ENCODE assay signal across 11 cellular contexts in the genomic region with DNA sequence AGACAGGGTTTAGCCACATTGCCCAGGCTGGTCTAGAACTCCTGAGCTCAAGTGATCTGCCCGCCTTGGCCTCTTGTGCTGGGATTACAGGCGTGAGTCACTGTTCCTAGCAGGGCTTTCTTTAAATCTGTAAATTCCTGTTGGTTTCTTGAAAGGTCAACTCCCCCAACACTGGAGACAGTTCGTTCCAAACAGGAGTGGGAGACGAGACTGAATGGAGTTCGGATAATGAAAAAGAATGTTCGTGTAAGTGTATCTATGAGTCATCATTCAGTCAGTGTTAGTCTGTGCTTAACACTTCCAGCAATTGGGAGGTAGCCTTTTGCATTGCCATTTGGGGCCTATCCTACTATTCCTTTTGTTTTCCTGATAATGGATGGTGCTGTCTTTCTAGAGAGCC. TPM values are rescaled to one million over a fixed set of nuclear protein-coding genes. Genes with fewer than 3 reads are reported as not detected.
DNase-seq lines count a peak whose midpoint lies in the region; ATAC-seq, FAIRE-seq and TF ChIP-seq lines count a peak whose summit lies in the region.
"Had no signal": no experiment of that assay in that cellular context is flagged by ENCODE, and none has a peak within 500 bp of the region (broad histone marks: within the 10 kb centered on the region; RNA-seq: fewer than 3 reads in every experiment).

No MANE protein-coding gene starts in this region.

- H3K36me3 Mint-ChIP-seq in astrocyte (ENCODE audit: low read depth, unreplicated experiment) = peaks cover 13% of the 10 kb centered on the region
- peaks cover 0 to 61% (median 28%) of the 10 kb centered on the region in 5 donors for H3K36me3 Mint-ChIP-seq in naive thymus-derived CD4-positive, alpha-beta T cell

- no peaks in the 10 kb centered on the region for H3K79me2 ChIP-seq in astrocyte (ENCODE audit: insufficient read depth, low read length)
- no peaks in the 10 kb centered on the region for H3K79me2 ChIP-seq in keratinocyte (ENCODE audit: control insufficient read depth, insufficient read depth, low read length)

- peaks cover 19% of the 10 kb centered on the region for H3K4me1 ChIP-seq in cardiac muscle cell (ENCODE audit: low read depth)
- H3K4me1 ChIP-seq in astrocyte (ENCODE audit: insufficient read depth, low read length) = peaks cover 18% of the 10 kb centered on the region
- H3K4me1 ChIP-seq in keratinocyte (ENCODE audit: control insufficient read depth, extremely low read depth, insufficient read depth, low read length) = peaks cover 17% of the 10 kb centered on the region
- H3K4me1 ChIP-seq in vagina = peaks cover 8% of the 10 kb centered on the region
- peaks cover 0 to 30% of the 10 kb centered on the region in 2 donors for H3K4me1 ChIP-seq in naive thymus-derived CD4-positive, alpha-beta T cell (ENCODE audit: control insufficient read depth in 2 of 2, insufficient read depth in 2 of 2, low read length in 2 of 2)
- H3K4me1 ChIP-seq: BLaER1 treated with 17β-estradiol and CSF1 and Interleukin-3, amounts not matched to agents 10 nM and 100 nM had no signal

- H3K9ac ChIP-seq in astrocyte (ENCODE audit: low read length) = peak overlapping the region; percentile 47
- H3K9ac ChIP-seq in keratinocyte (ENCODE audit: control insufficient read depth, extremely low read depth, insufficient read depth, low read length) = no peak overlapping the region
- H3K9ac ChIP-seq: BLaER1 treated with 17β-estradiol and CSF1 and Interleukin-3, amounts not matched to agents 10 nM and 100 nM had no signal

- no peak overlapping the region for H2AFZ ChIP-seq in astrocyte (ENCODE audit: low read depth, low read length)
- H2AFZ ChIP-seq in keratinocyte (ENCODE audit: control insufficient read depth, low read length) = peak overlapping the region; percentile 20

- no peaks in the 10 kb centered on the region for H3K9me3 ChIP-seq in cardiac muscle cell (ENCODE audit: low read depth)
- no peaks in the 10 kb centered on the region for H3K9me3 ChIP-seq in astrocyte (ENCODE audit: insufficient read depth, low read depth, low read length)
- no peaks in the 10 kb centered on the region for H3K9me3 ChIP-seq in keratinocyte (ENCODE audit: control insufficient read depth, low read depth, low read length)
- no peaks in the 10 kb centered on the region for H3K9me3 ChIP-seq in vagina
- H3K9me3 ChIP-seq in naive thymus-derived CD4-positive, alpha-beta T cell (ENCODE audit: control insufficient read depth in 2 of 3, low read length in 3 of 3) = no peaks in the 10 kb centered on the region
- H3K9me3 ChIP-seq: BLaER1 treated with 17β-estradiol and CSF1 and Interleukin-3, amounts not matched to agents 10 nM and 100 nM had no signal

- H3K4me2 ChIP-seq in astrocyte (ENCODE audit: low read length) (peak overlapping the region; percentile 61), keratinocyte (ENCODE audit: control insufficient read depth, extremely low read depth, insufficient read depth, low read depth, low read length) (peak overlapping the region; percentile 69)
- H3K4me2 ChIP-seq: BLaER1 treated with 17β-estradiol and CSF1 and Interleukin-3, amounts not matched to agents 10 nM and 100 nM had no signal

- no peaks in the 10 kb centered on the region for H3K9me1 ChIP-seq in keratinocyte (ENCODE audit: control insufficient read depth, extremely low read depth, insufficient read depth, low read length)

- FAIRE-seq in astrocyte (lab: Jason Lieb, UNC) (peak; percentile 99), keratinocyte (lab: Jason Lieb, UNC) (peak; percentile 88)

- H4K20me1 ChIP-seq in astrocyte (ENCODE audit: insufficient read depth, low read length) = peaks cover 3% of the 10 kb centered on the region
- peaks cover 2% of the 10 kb centered on the region for H4K20me1 ChIP-seq in keratinocyte (ENCODE audit: control insufficient read depth, extremely low read depth, insufficient read depth, low read length)
- H4K20me1 ChIP-seq: BLaER1 treated with 17β-estradiol and CSF1 and Interleukin-3, amounts not matched to agents 10 nM and 100 nM had no signal

- H3K4me1 Mint-ChIP-seq in astrocyte (ENCODE audit: low read depth, unreplicated experiment) = peaks cover 27% of the 10 kb centered on the region
- peaks cover 3 to 13% (median 7%) of the 10 kb centered on the region in 7 donors for H3K4me1 Mint-ChIP-seq in naive thymus-derived CD4-positive, alpha-beta T cell

- H3K27me3 ChIP-seq in cardiac muscle cell (no peaks in the 10 kb centered on the region), astrocyte (ENCODE audit: insufficient read depth, low read length) (no peaks in the 10 kb centered on the region), keratinocyte (ENCODE audit: control insufficient read depth, extremely low read depth, insufficient read depth, low read length) (no peaks in the 10 kb centered on the region), vagina (no peaks in the 10 kb centered on the region)
- H3K27me3 ChIP-seq in naive thymus-derived CD4-positive, alpha-beta T cell (ENCODE audit: control insufficient read depth in 2 of 2, insufficient read depth in 2 of 2, low read length in 2 of 2) = no peaks in the 10 kb centered on the region
- H3K27me3 ChIP-seq: BLaER1 treated with 17β-estradiol and CSF1 and Interleukin-3, amounts not matched to agents 10 nM and 100 nM had no signal

- H3K27ac ChIP-seq in cardiac muscle cell = peak overlapping the region; percentile 54
- peak overlapping the region; percentile 84 for H3K27ac ChIP-seq in astrocyte (ENCODE audit: low read depth, low read length)
- H3K27ac ChIP-seq in keratinocyte (ENCODE audit: control insufficient read depth, insufficient read depth, low read length) = peak overlapping the region; percentile 70
- H3K27ac ChIP-seq in vagina = peak overlapping the region; percentile 19
- H3K27ac ChIP-seq in naive thymus-derived CD4-positive, alpha-beta T cell (ENCODE audit: low read depth, low read length) = no peak overlapping the region
- H3K27ac ChIP-seq: BLaER1 treated with 17β-estradiol and CSF1 and Interleukin-3, amounts not matched to agents 10 nM and 100 nM had no signal

- TF ChIP-seq POLR2A in vagina (IDR thresholded peaks at IDR 0.05) = no peak

- peak overlapping the region; percentile 60 for H3K27ac Mint-ChIP-seq in astrocyte (ENCODE audit: unreplicated experiment)
- H3K27ac Mint-ChIP-seq in naive thymus-derived CD4-positive, alpha-beta T cell = no peak overlapping the region

- no peak for TF ChIP-seq CTCF in cardiac muscle cell (IDR thresholded peaks at IDR 0.05; ENCODE audit: low read depth, low read length)
- no peak for TF ChIP-seq CTCF in astrocyte (IDR thresholded peaks at IDR 0.05; ENCODE audit: insufficient read depth, low read depth, low read length)
- no peak for TF ChIP-seq CTCF in keratinocyte (optimal IDR thresholded peaks at IDR 0.05 in 1 of 3, IDR thresholded peaks at IDR 0.05 in 1 of 3, conservative IDR thresholded peaks at IDR 0.05 in 1 of 3; ENCODE audit: extremely low read depth in 1 of 3, insufficient read depth in 2 of 3, low read length in 3 of 3)
- no peak for TF ChIP-seq CTCF in vagina (IDR thresholded peaks at IDR 0.05)

- peak in 1 of 2 donors; percentile 98 for DNase-seq in cardiac muscle cell (ENCODE audit: low read depth in 1 of 2, low spot score in 1 of 2)
- DNase-seq in Right ventricle myocardium inferior (ENCODE audit: missing footprints) = no peak
- DNase-seq in astrocyte (ENCODE audit: low read depth) = peak; percentile 99
- DNase-seq in keratinocyte (ENCODE audit: low read depth, low spot score) = peak; percentile 56
- DNase-seq in vagina (ENCODE audit: extremely low spot score in 2 of 2) = peak in 1 of 2 donors; percentile 91
- no peak for DNase-seq in NCI-H524 treated with DMSO at 0.1 percent for 48 hours (lab: John Stamatoyannopoulos, UW)
- no peak for DNase-seq in naive thymus-derived CD4-positive, alpha-beta T cell
- no peak for DNase-seq in central memory CD4-positive, alpha-beta T cell
- DNase-seq: activated CD4-positive, alpha-beta T cell treated with anti-CD3 and anti-CD28 coated beads for 48 hours; Kasumi-1 had no signal

- H3K4me3 Mint-ChIP-seq in astrocyte (ENCODE audit: unreplicated experiment) = peak overlapping the region; percentile 4
- no peak overlapping the region for H3K4me3 Mint-ChIP-seq in naive thymus-derived CD4-positive, alpha-beta T cell

- CTCF ChIA-PET in naive thymus-derived CD4-positive, alpha-beta T cell (lab: Charles Lee) = no interaction called here

- H3K4me3 ChIP-seq in cardiac muscle cell (no peak overlapping the region), astrocyte (ENCODE audit: insufficient read depth, low read depth, low read length) (no peak overlapping the region), keratinocyte (ENCODE audit: control insufficient read depth in 2 of 3, extremely low read depth in 1 of 3, insufficient read depth in 2 of 3, low read depth in 1 of 3, low read length in 3 of 3) (peak overlapping the region in 1 of 3 experiments; percentile 11), vagina (no peak overlapping the region)
- H3K4me3 ChIP-seq in naive thymus-derived CD4-positive, alpha-beta T cell (ENCODE audit: low read length) = no peak overlapping the region
- H3K4me3 ChIP-seq: BLaER1 treated with 17β-estradiol and CSF1 and Interleukin-3, amounts not matched to agents 10 nM and 100 nM had no signal

- H3K9me3 Mint-ChIP-seq in astrocyte (ENCODE audit: unreplicated experiment) = no peaks in the 10 kb centered on the region
- H3K9me3 Mint-ChIP-seq in naive thymus-derived CD4-positive, alpha-beta T cell = no peaks in the 10 kb centered on the region

- no peaks in the 10 kb centered on the region for H3K27me3 Mint-ChIP-seq in astrocyte (ENCODE audit: low read depth, unreplicated experiment)
- H3K27me3 Mint-ChIP-seq in naive thymus-derived CD4-positive, alpha-beta T cell = no peaks in the 10 kb centered on the region

- intact Hi-C loops in Right ventricle myocardium inferior (cut with DNase I) (no loop called here), vagina (cut with DNase I) (no loop called here)
- intact Hi-C loops in naive thymus-derived CD4-positive, alpha-beta T cell (cut with micrococcal nuclease) = no loop called here

- POLR2A ChIA-PET in naive thymus-derived CD4-positive, alpha-beta T cell (lab: Charles Lee) = no interaction called here

- no peak for ATAC-seq in Right ventricle myocardium inferior
- no peak for ATAC-seq in naive thymus-derived CD4-positive, alpha-beta T cell

- dilution Hi-C loops in keratinocyte (cut with MboI; ENCODE audit: extremely low pct_ligation_motif_present, low sequenced_read_pairs) = no loop called here

- peaks cover 33% of the 10 kb centered on the region for H3K36me3 ChIP-seq in cardiac muscle cell
- peaks cover 12% of the 10 kb centered on the region for H3K36me3 ChIP-seq in astrocyte (ENCODE audit: insufficient read depth, low read length)
- H3K36me3 ChIP-seq in keratinocyte (ENCODE audit: control insufficient read depth in 2 of 2, extremely low read depth in 1 of 2, insufficient read depth in 2 of 2, low read length in 2 of 2) = peaks cover 5 to 10% of the 10 kb centered on the region in 2 experiments
- H3K36me3 ChIP-seq in vagina = peaks cover 5 to 44% of the 10 kb centered on the region in 2 donors
- H3K36me3 ChIP-seq in naive thymus-derived CD4-positive, alpha-beta T cell (ENCODE audit: control insufficient read depth in 2 of 3, insufficient read depth in 3 of 3, low read length in 3 of 3) = peaks cover 0 to 60% (median 8%) of the 10 kb centered on the region in 3 experiments

RNA-seq across cellular contexts. Expression of gene BACE1-AS, which starts 10.0 kb away (rescaled TPM):
- total RNA-seq in cardiac muscle cell (7.7 and 12.9 TPM in 2 replicates), Right ventricle myocardium inferior (7.7 TPM), astrocyte (6.7 and 6.8 TPM in 2 replicates), vagina (10.6 TPM)
- polyA plus RNA-seq in cardiac muscle cell (6.4 and 10.4 TPM in 2 replicates), keratinocyte (2.2 to 3.6 TPM (median 2.3 TPM) in 3 replicates)
- 0.50 TPM for polyA plus RNA-seq in keratinocyte (2011; ENCODE audit: low read depth)
- polyA plus RNA-seq in keratinocyte (2011; cell fraction: cytosol; rRNA removed) = 2.2 and 3.3 TPM in 2 replicates
- 9.0 and 10.7 TPM in 2 replicates for polyA plus RNA-seq in keratinocyte (2011; cell fraction: nucleus; rRNA removed)
- 1.6 and 3.8 TPM in 2 replicates for polyA plus RNA-seq in keratinocyte (2012; ENCODE audit: low replicate concordance)
- 5.3 to 7.6 TPM (median 7.5 TPM) in 3 replicates for polyA minus RNA-seq in keratinocyte
- 1.7 TPM for polyA minus RNA-seq in keratinocyte (2011; cell fraction: cytosol; rRNA and poly(A)+ RNA removed)
- polyA minus RNA-seq in keratinocyte (2011; cell fraction: nucleus; rRNA and poly(A)+ RNA removed) = 3.1 and 6.8 TPM in 2 replicates
- 10 to 100 TPM in 2 of 5 experiments, 1 to 10 TPM in 3; 4.2 to 13.2 (median 7.7) TPM for total RNA-seq in naive thymus-derived CD4-positive, alpha-beta T cell
- polyA plus RNA-seq in naive thymus-derived CD4-positive, alpha-beta T cell = 1 to 10 TPM in 1 of 2 donors, under 1 TPM in 1; 0.82 to 1.5 TPM

RNA-seq across cellular contexts. Expression of gene BACE1, which starts 34.9 kb away (rescaled TPM):
- total RNA-seq in cardiac muscle cell (25.3 and 25.9 TPM in 2 replicates), Right ventricle myocardium inferior (10.7 TPM), astrocyte (32.6 and 37.2 TPM in 2 replicates), vagina (25.8 TPM)
- polyA plus RNA-seq in cardiac muscle cell (9.8 and 13.4 TPM in 2 replicates), keratinocyte (7.4 to 15.1 TPM (median 8.5 TPM) in 3 replicates)
- polyA plus RNA-seq in keratinocyte (2011; ENCODE audit: low read depth) = 5.8 TPM
- 9.1 and 11.1 TPM in 2 replicates for polyA plus RNA-seq in keratinocyte (2011; cell fraction: cytosol; rRNA removed)
- polyA plus RNA-seq in keratinocyte (2011; cell fraction: nucleus; rRNA removed) = 14.8 and 18.0 TPM in 2 replicates
- 10.1 and 12.2 TPM in 2 replicates for polyA plus RNA-seq in keratinocyte (2012; ENCODE audit: low replicate concordance)
- 26.7 to 55.4 TPM (median 27.6 TPM) in 3 replicates for polyA minus RNA-seq in keratinocyte
- 9.0 TPM for polyA minus RNA-seq in keratinocyte (2011; cell fraction: cytosol; rRNA and poly(A)+ RNA removed)
- polyA minus RNA-seq in keratinocyte (2011; cell fraction: nucleus; rRNA and poly(A)+ RNA removed) = 7.0 and 12.9 TPM in 2 replicates
- total RNA-seq in naive thymus-derived CD4-positive, alpha-beta T cell = 1 to 10 TPM in 1 of 5 experiments, under 1 TPM in 4; 0.27 to 2.0 (median 0.34) TPM
- polyA plus RNA-seq in naive thymus-derived CD4-positive, alpha-beta T cell = under 1 TPM; 0.23 to 0.37 TPM

RNA-seq across cellular contexts. Expression of gene CEP164, which starts 46.5 kb away (rescaled TPM):
- 16.8 and 31.8 TPM in 2 replicates for total RNA-seq in cardiac muscle cell
- 22.6 and 28.0 TPM in 2 replicates for polyA plus RNA-seq in cardiac muscle cell
- 4.7 TPM for total RNA-seq in Right ventricle myocardium inferior
- total RNA-seq in astrocyte = 36.1 and 40.5 TPM in 2 replicates
- polyA plus RNA-seq in keratinocyte = 14.9 to 16.6 TPM (median 15.1 TPM) in 3 replicates
- polyA plus RNA-seq in keratinocyte (2011; ENCODE audit: low read depth) = 13.7 TPM
- polyA plus RNA-seq in keratinocyte (2011; cell fraction: cytosol; rRNA removed) = 7.7 and 9.6 TPM in 2 replicates
- polyA plus RNA-seq in keratinocyte (2011; cell fraction: nucleus; rRNA removed) = 53.5 and 66.3 TPM in 2 replicates
- 16.9 and 18.3 TPM in 2 replicates for polyA plus RNA-seq in keratinocyte (2012; ENCODE audit: low replicate concordance)
- 18.2 to 30.3 TPM (median 24.9 TPM) in 3 replicates for polyA minus RNA-seq in keratinocyte
- 11.7 TPM for polyA minus RNA-seq in keratinocyte (2011; cell fraction: cytosol; rRNA and poly(A)+ RNA removed)
- 20.0 and 32.3 TPM in 2 replicates for polyA minus RNA-seq in keratinocyte (2011; cell fraction: nucleus; rRNA and poly(A)+ RNA removed)
- total RNA-seq in vagina = 21.6 TPM
- 10 to 100 TPM; 36.6 to 47.6 (median 36.8) TPM for total RNA-seq in naive thymus-derived CD4-positive, alpha-beta T cell
- 10 to 100 TPM; 16.2 to 24.9 TPM for polyA plus RNA-seq in naive thymus-derived CD4-positive, alpha-beta T cell

RNA-seq across cellular contexts. Expression of gene RNF214, which starts 48.7 kb away (rescaled TPM):
- total RNA-seq in cardiac muscle cell (14.1 and 20.0 TPM in 2 replicates), Right ventricle myocardium inferior (17.3 TPM), astrocyte (20.7 and 23.6 TPM in 2 replicates), vagina (10.8 TPM)
- polyA plus RNA-seq in cardiac muscle cell (13.8 and 24.6 TPM in 2 replicates), keratinocyte (8.1 to 11.8 TPM (median 11.3 TPM) in 3 replicates)
- 25.3 TPM for polyA plus RNA-seq in keratinocyte (2011; ENCODE audit: low read depth)
- polyA plus RNA-seq in keratinocyte (2011; cell fraction: cytosol; rRNA removed) = 10.0 and 10.2 TPM in 2 replicates
- polyA plus RNA-seq in keratinocyte (2011; cell fraction: nucleus; rRNA removed) = 16.0 and 16.9 TPM in 2 replicates
- polyA plus RNA-seq in keratinocyte (2012; ENCODE audit: low replicate concordance) = 8.7 and 8.8 TPM in 2 replicates
- 19.0 to 33.1 TPM (median 21.6 TPM) in 3 replicates for polyA minus RNA-seq in keratinocyte
- polyA minus RNA-seq in keratinocyte (2011; cell fraction: cytosol; rRNA and poly(A)+ RNA removed) = 9.0 TPM
- polyA minus RNA-seq in keratinocyte (2011; cell fraction: nucleus; rRNA and poly(A)+ RNA removed) = 11.7 and 14.7 TPM in 2 replicates
- total RNA-seq in naive thymus-derived CD4-positive, alpha-beta T cell = 10 to 100 TPM; 16.6 to 36.0 (median 24.0) TPM
- polyA plus RNA-seq in naive thymus-derived CD4-positive, alpha-beta T cell = 10 to 100 TPM in 1 of 2 donors, 1 to 10 TPM in 1; 9.7 to 10.2 TPM

RNA-seq across cellular contexts. Expression of gene PCSK7, which starts 49.3 kb away (rescaled TPM):
- total RNA-seq in cardiac muscle cell (43.6 and 46.6 TPM in 2 replicates), Right ventricle myocardium inferior (26.7 TPM), astrocyte (43.6 and 53.3 TPM in 2 replicates), vagina (63.8 TPM)
- polyA plus RNA-seq in cardiac muscle cell (31.6 and 31.7 TPM in 2 replicates), keratinocyte (32.9 to 48.6 TPM (median 35.4 TPM) in 3 replicates)
- 15.4 TPM for polyA plus RNA-seq in keratinocyte (2011; ENCODE audit: low read depth)
- 21.9 and 32.8 TPM in 2 replicates for polyA plus RNA-seq in keratinocyte (2011; cell fraction: cytosol; rRNA removed)
- polyA plus RNA-seq in keratinocyte (2011; cell fraction: nucleus; rRNA removed) = 113 and 135 TPM in 2 replicates
- 23.6 and 36.6 TPM in 2 replicates for polyA plus RNA-seq in keratinocyte (2012; ENCODE audit: low replicate concordance)
- 54.1 to 67.0 TPM (median 58.0 TPM) in 3 replicates for polyA minus RNA-seq in keratinocyte
- polyA minus RNA-seq in keratinocyte (2011; cell fraction: cytosol; rRNA and poly(A)+ RNA removed) = 55.1 TPM
- 59.5 and 89.2 TPM in 2 replicates for polyA minus RNA-seq in keratinocyte (2011; cell fraction: nucleus; rRNA and poly(A)+ RNA removed)
- total RNA-seq in naive thymus-derived CD4-positive, alpha-beta T cell = 100 to 1,000 TPM; 196 to 319 (median 312) TPM
- polyA plus RNA-seq in naive thymus-derived CD4-positive, alpha-beta T cell = 10 to 100 TPM; 45.4 to 71.4 TPM

Comparison
In these comparisons a context has a peak if more than half of its experiments do, and no peak if none do; other contexts are left out.
1. DNase-seq: peak in astrocyte (single experiment) and keratinocyte (single experiment); none in Right ventricle myocardium inferior (single experiment), NCI-H524 treated with DMSO at 0.1 percent for 48 hours (single experiment), naive thymus-derived CD4-positive, alpha-beta T cell (0 of 9) and central memory CD4-positive, alpha-beta T cell (single experiment).